ENCODE assay signal across 9 cellular contexts in the genomic region with DNA sequence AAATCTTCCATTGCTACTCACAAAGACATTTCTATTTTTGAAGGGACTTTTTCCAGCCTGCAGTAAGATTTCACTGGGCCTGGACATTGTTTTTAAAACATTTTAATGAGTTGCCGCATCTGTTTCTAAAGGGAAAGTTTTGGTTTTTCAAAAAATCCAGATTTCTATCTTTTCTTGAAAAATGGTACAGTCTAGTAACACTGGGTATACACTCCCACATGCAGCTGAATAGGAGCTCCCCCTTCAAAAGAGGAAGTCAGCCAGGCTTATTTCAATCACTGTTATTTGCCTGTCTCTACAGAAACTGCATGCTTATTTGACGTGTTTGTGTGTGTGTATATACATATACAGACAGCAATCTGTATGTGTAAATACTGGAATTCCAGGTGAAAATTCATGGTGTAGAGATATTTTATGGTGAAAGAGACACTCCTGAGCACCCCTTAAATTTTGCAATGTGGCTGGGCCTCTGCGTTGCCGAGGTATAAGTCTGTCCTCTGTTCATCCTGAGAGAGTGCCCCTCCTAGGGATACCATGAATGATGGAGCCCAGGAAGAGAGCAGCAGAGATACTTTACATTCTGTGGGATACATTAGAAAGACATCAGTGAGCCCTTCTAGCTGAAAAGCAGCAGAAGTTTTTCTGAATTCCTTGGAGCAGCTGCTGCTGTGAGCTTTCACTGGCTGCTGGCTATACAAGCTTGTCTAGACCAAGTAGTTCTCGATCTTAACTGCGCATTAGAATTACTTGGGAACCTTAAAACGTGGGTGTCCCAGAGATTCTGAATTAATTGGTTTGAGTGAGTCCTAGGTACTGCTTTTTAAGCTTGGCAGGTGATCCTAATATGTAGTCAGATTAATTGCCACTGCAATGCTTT. TPM values are rescaled to one million over a fixed set of nuclear protein-coding genes. Genes with fewer than 3 reads are reported as not detected.
DNase-seq lines count a peak whose midpoint lies in the region; ATAC-seq and TF ChIP-seq lines count a peak whose summit lies in the region.
"Had no signal": no experiment of that assay in that cellular context is flagged by ENCODE, and none has a peak within 500 bp of the region (broad histone marks: within the 10 kb centered on the region; RNA-seq: fewer than 3 reads in every experiment).

No MANE protein-coding gene starts in this region.

- no peaks in the 10 kb centered on the region for H3K36me3 Mint-ChIP-seq in CD14-positive monocyte
- H3K36me3 Mint-ChIP-seq: CD4-positive, CD25-positive, alpha-beta regulatory T cell had no signal

- H3K9me2 ChIP-seq in DOHH2 (replicated peaks; ENCODE audit: control insufficient read depth, low read length): no peaks in the 10 kb centered on the region

- H3K4me3 ChIP-seq in DOHH2 (ENCODE audit: low read length): peak overlapping the region; percentile 51
- H3K4me3 ChIP-seq in esophagus muscularis mucosa: no peak overlapping the region

- no peak for TF ChIP-seq EP300 in esophagus muscularis mucosa (IDR thresholded peaks at IDR 0.05)

- H3K4me3 Mint-ChIP-seq in CD14-positive monocyte: no peak overlapping the region
- H3K4me3 Mint-ChIP-seq: CD4-positive, CD25-positive, alpha-beta regulatory T cell had no signal

- WGBS in esophagus muscularis mucosa: 66% methylated on average over 5 of the region's 7 CpGs

- H3K36me3 ChIP-seq in DOHH2 (ENCODE audit: control insufficient read depth, low read length): no peaks in the 10 kb centered on the region
- H3K36me3 ChIP-seq in esophagus muscularis mucosa: no peaks in the 10 kb centered on the region

- H4K20me1 ChIP-seq in DOHH2 (ENCODE audit: control insufficient read depth, insufficient read depth, low read depth, low read length): no peaks in the 10 kb centered on the region

- intact Hi-C loops in Right ventricle myocardium superior (cut with DNase I): no loop called here
- intact Hi-C loops in CD14-positive monocyte (cut with micrococcal nuclease): no loop called here
- intact Hi-C loops in esophagus muscularis mucosa (cut with DNase I): no loop called here

- no peaks in the 10 kb centered on the region for H3K27me3 Mint-ChIP-seq in CD14-positive monocyte (ENCODE audit: low read depth in 3 of 3)

- TF ChIP-seq CTCF in DOHH2 (IDR thresholded peaks at IDR 0.05; ENCODE audit: low read depth, low read length, poor library complexity, severe bottlenecking) (no peak), CD14-positive monocyte (IDR thresholded peaks at IDR 0.05) (no peak), esophagus muscularis mucosa (IDR thresholded peaks at IDR 0.05) (no peak)

- no peaks in the 10 kb centered on the region for H3K27me3 ChIP-seq in DOHH2 (ENCODE audit: control insufficient read depth, low read length)
- H3K27me3 ChIP-seq in esophagus muscularis mucosa: no peaks in the 10 kb centered on the region

- peaks cover 0 to 1% (median 0%) of the 10 kb centered on the region in 7 donors for H3K9me3 Mint-ChIP-seq in CD14-positive monocyte
- H3K9me3 Mint-ChIP-seq: CD4-positive, CD25-positive, alpha-beta regulatory T cell had no signal

- peaks cover 17% of the 10 kb centered on the region for H3K4me1 ChIP-seq in DOHH2 (ENCODE audit: control insufficient read depth, low read length)
- peaks cover 4 to 11% (median 8%) of the 10 kb centered on the region in 4 donors for H3K4me1 ChIP-seq in esophagus muscularis mucosa

- no peak for TF ChIP-seq POLR2A in esophagus muscularis mucosa (IDR thresholded peaks at IDR 0.05; ENCODE audit: low read depth)

- no peak overlapping the region for H3K27ac Mint-ChIP-seq in CD14-positive monocyte

- no peak overlapping the region for H3K27ac ChIP-seq in DOHH2 (ENCODE audit: low read depth, low read length)
- no peak overlapping the region for H3K27ac ChIP-seq in esophagus muscularis mucosa (replicated peaks in 1 of 4)

- H3F3A ChIP-seq in DOHH2 (ENCODE audit: control insufficient read depth, insufficient read depth): no peaks in the 10 kb centered on the region

- peaks cover 11% of the 10 kb centered on the region for H3K4me1 Mint-ChIP-seq in CD14-positive monocyte
- H3K4me1 Mint-ChIP-seq: CD4-positive, CD25-positive, alpha-beta regulatory T cell had no signal

- ATAC-seq in GM21381 (IDR thresholded peaks at IDR 0.05; ENCODE audit: unreplicated experiment): peak; percentile 58
- peak; percentile 90 for ATAC-seq in HG03469 (IDR thresholded peaks at IDR 0.05; ENCODE audit: unreplicated experiment)
- ATAC-seq in Right ventricle myocardium superior (ENCODE audit: poor library complexity): peak; percentile 43

- H3K9me3 ChIP-seq in DOHH2 (ENCODE audit: control insufficient read depth, insufficient read depth, low read length): no peaks in the 10 kb centered on the region
- H3K9me3 ChIP-seq in esophagus muscularis mucosa: no peaks in the 10 kb centered on the region

- peak overlapping the region; percentile 64 for H3K4me2 ChIP-seq in DOHH2 (ENCODE audit: low read length)

- DNase-seq in Right ventricle myocardium superior (no peak), CD14-positive monocyte (ENCODE audit: low spot score) (no peak), amygdala (lab: John Stamatoyannopoulos, UW) (no peak), esophagus muscularis mucosa (ENCODE audit: extremely low spot score) (no peak), iPS-NIHi11 (ENCODE audit: low spot score) (no peak)
- DNase-seq: CD4-positive, CD25-positive, alpha-beta regulatory T cell had no signal

- no peaks in the 10 kb centered on the region for H3K79me2 ChIP-seq in DOHH2 (ENCODE audit: control insufficient read depth, low read length)

RNA-seq across cellular contexts. Expression of gene ABRACL, which starts 12.0 kb away (rescaled TPM):
- total RNA-seq in Right ventricle myocardium superior (6.6 TPM), esophagus muscularis mucosa (10 to 100 TPM in 1 of 4 donors, 1 to 10 TPM in 3; 4.6 to 10.1 (median 7.1) TPM)
- 100 to 1,000 TPM; 142 to 174 TPM for polyA plus RNA-seq in CD14-positive monocyte

RNA-seq across cellular contexts. Expression of gene REPS1, which starts 28.5 kb away (rescaled TPM):
- 31.0 TPM for total RNA-seq in Right ventricle myocardium superior
- 10 to 100 TPM; 11.9 to 14.0 TPM for polyA plus RNA-seq in CD14-positive monocyte
- 10 to 100 TPM; 23.4 to 43.2 (median 30.1) TPM for total RNA-seq in esophagus muscularis mucosa
